8 cellular contexts compared by ENCODE assay signal in genomic region chr7:27185013-27185707, GRCh38. TPM values are rescaled to one million over a fixed set of nuclear protein-coding genes. Genes with fewer than 3 reads are reported as not detected.
A peak's percentile ranks its signal among the peaks of the same experiment; 100 is the strongest.
DNase-seq lines count a peak whose midpoint lies in the region; ATAC-seq and TF ChIP-seq lines count a peak whose summit lies in the region.

HOXA11 (minus strand) TSS chr7:27185232; CDS start chr7:27185144, 88 bp downstream.

- intact Hi-C loops in PC-3 (cut with micrococcal nuclease), result no loop called here

- H3K79me2 ChIP-seq in PC-3 (ENCODE audit: low read length), result peaks cover 100% of the 10 kb centered on the region

- H3K4me3 ChIP-seq in PC-3 (ENCODE audit: low read length) (peak within 1 kb of the TSS; percentile 91), epithelial cell of esophagus (ENCODE audit: low read length) (peak within 1 kb of the TSS; percentile 30), rectal smooth muscle tissue (ENCODE audit: low read length) (peak within 1 kb of the TSS; percentile 72)

- TF ChIP-seq CTCF in PC-3 (conservative IDR thresholded peaks at IDR 0.05; ENCODE audit: low read depth, low read length) (no peak), epithelial cell of esophagus (IDR thresholded peaks at IDR 0.05; ENCODE audit: insufficient read depth, low read depth, low read length, missing control alignments) (no peak)

- no peaks in the 10 kb centered on the region for H3K9me3 ChIP-seq in PC-3 (ENCODE audit: low read length)

- BruUV-seq in PC-3 (replicated peaks; lab: Mats Ljungman, UMichigan), result no TSS peak

- H3K4me2 ChIP-seq in PC-3 (ENCODE audit: low read length), result peak within 1 kb of the TSS; percentile 99

- CTCF ChIA-PET in PC-3 (lab: Charles Lee), result interaction anchor here (0.6 to 0.7 kb wide), 4 partner anchors 19 to 74 kb away, joined by 3 to 4 read pairs (median 3); no protein-coding TSS in a partner anchor

- DNase-seq in activated effector memory CD4-positive, alpha-beta T cell treated with anti-CD3 and anti-CD28 coated beads, Interleukin-2, amount 50 U/mL, for 16 hours, result peak; percentile 62
- no peak for DNase-seq in activated effector memory CD4-positive, alpha-beta T cell treated with Interleukin-2 at 50 U/mL for 16 hours
- peak; percentile 95 for DNase-seq in PC-3
- peak; percentile 44 for DNase-seq in epithelial cell of esophagus (ENCODE audit: low read depth)
- DNase-seq in AML-193 (lab: John Stamatoyannopoulos, UW), result no peak
- no peak for DNase-seq in GOT3 (lab: John Stamatoyannopoulos, UW)

- H3K9ac ChIP-seq in PC-3 (ENCODE audit: low read length) (peak within 1 kb of the TSS; percentile 97), rectal smooth muscle tissue (ENCODE audit: low read length) (peak within 1 kb of the TSS; percentile 67)

- H2AFZ ChIP-seq in PC-3 (ENCODE audit: low read length), result no peak within 1 kb of the TSS

- H3K27ac ChIP-seq in PC-3 (ENCODE audit: low read length) (peak within 1 kb of the TSS; percentile 97), rectal smooth muscle tissue (ENCODE audit: low read depth, low read length) (peak within 1 kb of the TSS; percentile 96)

- H3K4me1 ChIP-seq in PC-3 (ENCODE audit: insufficient read depth, low read length) (peaks cover 51% of the 10 kb centered on the region), rectal smooth muscle tissue (ENCODE audit: control insufficient read depth, insufficient read depth, low read length) (peaks cover 22% of the 10 kb centered on the region)

- H3K27me3 ChIP-seq in PC-3 (ENCODE audit: low read length) (no peaks in the 10 kb centered on the region), rectal smooth muscle tissue (ENCODE audit: control insufficient read depth, insufficient read depth, low read length) (peaks cover 3% of the 10 kb centered on the region)

- POLR2A ChIA-PET in PC-3 (lab: Charles Lee; ENCODE audit: unreplicated experiment), result interaction anchor here (0.5 to 1.1 kb wide), 13 partner anchors 8 to 1222 kb away, joined by 3 to 12 read pairs (median 4); no protein-coding TSS in a partner anchor

- no peaks in the 10 kb centered on the region for H4K20me1 ChIP-seq in PC-3 (ENCODE audit: low read length)

- no peaks in the 10 kb centered on the region for H3K36me3 ChIP-seq in PC-3 (ENCODE audit: low read depth, low read length)
- no peaks in the 10 kb centered on the region for H3K36me3 ChIP-seq in rectal smooth muscle tissue (ENCODE audit: control insufficient read depth, insufficient read depth, low read length)

- peak; percentile 11 for ATAC-seq in PC-3
- ATAC-seq in HG02973 (IDR thresholded peaks at IDR 0.05; ENCODE audit: unreplicated experiment), result no peak

- no peaks in the 10 kb centered on the region for H3F3A ChIP-seq in PC-3 (ENCODE audit: low read length, unreplicated experiment)

- no peaks in the 10 kb centered on the region for H3K9me2 ChIP-seq in PC-3 (replicated peaks; ENCODE audit: low read length)

RNA-seq across cellular contexts. Expression of gene HOXA11, which starts in this region (rescaled TPM):
- total RNA-seq in PC-3 (2014; rRNA removed), result 26.6 and 31.4 TPM in 2 replicates

Comparison
In these comparisons a context has a peak if more than half of its experiments do, and no peak if none do; other contexts are left out.
1. DNase-seq: peak in activated effector memory CD4-positive, alpha-beta T cell treated with anti-CD3 and anti-CD28 coated beads, Interleukin-2, amount 50 U/mL, for 16 hours (single experiment), PC-3 (single experiment) and epithelial cell of esophagus (single experiment); none in activated effector memory CD4-positive, alpha-beta T cell treated with Interleukin-2 at 50 U/mL for 16 hours (single experiment), AML-193 (0 of 2) and GOT3 (single experiment).
2. H3K4me3 ChIP-seq: peak in every context shown above with its lines; median percentile 91 in PC-3; 72 in rectal smooth muscle tissue; 30 in epithelial cell of esophagus.